ENCODE assay signal across 8 cellular contexts in genomic region chr3:173397161-173398110, GRCh38. TPM values are rescaled to one million over a fixed set of nuclear protein-coding genes. Genes with fewer than 3 reads are reported as not detected.
A peak's percentile ranks its signal among the peaks of the same experiment; 100 is the strongest.
DNase-seq lines count a peak whose midpoint lies in the region; ATAC-seq and TF ChIP-seq lines count a peak whose summit lies in the region.

Gene NLGN1, plus strand, starts transcription at chr3:173397744.

- peaks cover 11% of the 10 kb centered on the region for H3K27me3 ChIP-seq in CD8-positive, alpha-beta T cell (ENCODE audit: insufficient read depth, low read length)
- no peaks in the 10 kb centered on the region for H3K27me3 ChIP-seq in right lobe of liver

- 3% methylated on average over 45 of the region's 70 CpGs for WGBS in right lobe of liver (ENCODE audit: insufficient coverage, low coverage, low lambda C conversion rate, missing lambda C conversion rate)

- CTCF ChIA-PET in CD8-positive, alpha-beta T cell (lab: Charles Lee) = no interaction called here

- H3K4me1 ChIP-seq in CD8-positive, alpha-beta T cell (ENCODE audit: insufficient read depth, low read length) = peaks cover 18% of the 10 kb centered on the region
- H3K4me1 ChIP-seq in right lobe of liver = peaks cover 0 to 31% (median 0%) of the 10 kb centered on the region in 4 donors

- H3K27ac ChIP-seq in CD8-positive, alpha-beta T cell (ENCODE audit: low read depth, low read length) = no peak within 1 kb of the TSS
- H3K27ac ChIP-seq in right lobe of liver = no peak within 1 kb of the TSS

- no peak within 1 kb of the TSS for H3K4me3 ChIP-seq in CD8-positive, alpha-beta T cell (ENCODE audit: low read depth, low read length)
- H3K4me3 ChIP-seq in right lobe of liver = peak within 1 kb of the TSS; percentile 20 to 44 (median 23)

- peak within 1 kb of the TSS; percentile 60 for H3K4me3 Mint-ChIP-seq in CD8-positive, alpha-beta T cell
- peak within 1 kb of the TSS in 2 of 4 donors; percentile 71 to 86 for H3K4me3 Mint-ChIP-seq in IgD-negative memory B cell
- peak within 1 kb of the TSS; percentile 44 to 71 for H3K4me3 Mint-ChIP-seq in effector memory CD8-positive, alpha-beta T cell

- H3K27me3 Mint-ChIP-seq in CD8-positive, alpha-beta T cell (ENCODE audit: low read depth) = peaks cover 55% of the 10 kb centered on the region
- peaks cover 45% of the 10 kb centered on the region for H3K27me3 Mint-ChIP-seq in IgD-negative memory B cell
- peaks cover 39 to 42% of the 10 kb centered on the region in 2 donors for H3K27me3 Mint-ChIP-seq in effector memory CD8-positive, alpha-beta T cell

- intact Hi-C loops in CD8-positive, alpha-beta T cell (cut with DNase I, micrococcal nuclease) = no loop called here
- intact Hi-C loops in right lobe of liver (cut with DNase I) = no loop called here

- H3K27ac Mint-ChIP-seq in CD8-positive, alpha-beta T cell = no peak within 1 kb of the TSS
- peak within 1 kb of the TSS in 2 of 3 donors; percentile 57 to 59 for H3K27ac Mint-ChIP-seq in IgD-negative memory B cell
- H3K27ac Mint-ChIP-seq in effector memory CD8-positive, alpha-beta T cell = no peak within 1 kb of the TSS

- no peak for TF ChIP-seq CTCF in CD8-positive, alpha-beta T cell (IDR thresholded peaks at IDR 0.05)
- TF ChIP-seq CTCF in right lobe of liver (IDR thresholded peaks at IDR 0.05) = no peak

- H3K4me1 Mint-ChIP-seq in CD8-positive, alpha-beta T cell (ENCODE audit: low read depth) = peaks cover 30% of the 10 kb centered on the region
- peaks cover 6 to 17% (median 10%) of the 10 kb centered on the region in 3 donors for H3K4me1 Mint-ChIP-seq in IgD-negative memory B cell
- peaks cover 10% of the 10 kb centered on the region in 2 donors for H3K4me1 Mint-ChIP-seq in effector memory CD8-positive, alpha-beta T cell (ENCODE audit: low read depth in 2 of 2)

- POLR2A ChIA-PET in CD8-positive, alpha-beta T cell (lab: Charles Lee) = no interaction called here

- H3K9me3 Mint-ChIP-seq in CD8-positive, alpha-beta T cell = peaks cover 2% of the 10 kb centered on the region
- peaks cover 2 to 10% (median 5%) of the 10 kb centered on the region in 3 donors for H3K9me3 Mint-ChIP-seq in IgD-negative memory B cell
- peaks cover 0 to 5% of the 10 kb centered on the region in 2 donors for H3K9me3 Mint-ChIP-seq in effector memory CD8-positive, alpha-beta T cell

- ATAC-seq in CD8-positive, alpha-beta T cell = no peak
- no peak for ATAC-seq in effector memory CD8-positive, alpha-beta T cell (replicated peaks)
- peak; percentile 57 to 76 (median 68) for ATAC-seq in right lobe of liver
- no peak for ATAC-seq in stimulated activated naive CD8-positive, alpha-beta T cell treated with anti-CD3 and anti-CD28 coated beads, Interleukin-15, Interleukin-2, amounts not matched to agents 100 U/mL and 50 U/mL, for 24 hours

- no peak for DNase-seq in CD8-positive, alpha-beta T cell
- DNase-seq in SK-MEL-5 (ENCODE audit: low read depth, low spot score) (peak; percentile 68), right lobe of liver (peak in 2 of 3 donors; percentile 47 to 60), AML-193 (lab: John Stamatoyannopoulos, UW) (no peak)
- DNase-seq in effector memory CD8-positive, alpha-beta T cell = no peak
- DNase-seq in stimulated activated naive CD8-positive, alpha-beta T cell treated with anti-CD3 and anti-CD28 coated beads, Interleukin-15, Interleukin-2, amounts not matched to agents 100 U/mL and 50 U/mL, for 24 hours = peak; percentile 9
- no peak for DNase-seq in activated CD4-positive, CD25-positive, alpha-beta regulatory T cell treated with anti-CD3 and anti-CD28 coated beads, Interleukin-2, amount 50 U/mL, for 72 hours

- H3K36me3 Mint-ChIP-seq in CD8-positive, alpha-beta T cell = no peaks in the 10 kb centered on the region
- no peaks in the 10 kb centered on the region for H3K36me3 Mint-ChIP-seq in IgD-negative memory B cell
- no peaks in the 10 kb centered on the region for H3K36me3 Mint-ChIP-seq in effector memory CD8-positive, alpha-beta T cell (ENCODE audit: insufficient read depth)

- no peaks in the 10 kb centered on the region for H3K36me3 ChIP-seq in CD8-positive, alpha-beta T cell (ENCODE audit: insufficient read depth, low read length)
- no peaks in the 10 kb centered on the region for H3K36me3 ChIP-seq in right lobe of liver

- no peak for TF ChIP-seq POLR2A in right lobe of liver (IDR thresholded peaks at IDR 0.05)

- in situ Hi-C loops in SK-MEL-5 (cut with HindIII; ENCODE audit: low pct_unique_long_range_greater_than_20kb, low sequenced_read_pairs) = no loop called here

- no peaks in the 10 kb centered on the region for H3K9me3 ChIP-seq in CD8-positive, alpha-beta T cell (ENCODE audit: low read length)
- no peaks in the 10 kb centered on the region for H3K9me3 ChIP-seq in right lobe of liver

RNA-seq across cellular contexts. Expression of gene NLGN1, which starts in this region (rescaled TPM):
- not detected for total RNA-seq in CD8-positive, alpha-beta T cell
- polyA plus RNA-seq in IgD-negative memory B cell = not detected
- 31.6 and 35.2 TPM in 2 replicates for total RNA-seq in SK-MEL-5 (2014; rRNA removed; shearing (Covaris generic))
- polyA plus RNA-seq in SK-MEL-5 (2015; cell fraction: cytosol; rRNA removed) = 17.5 and 22.3 TPM in 2 replicates
- polyA plus RNA-seq in SK-MEL-5 (2015; cell fraction: nucleus; rRNA removed) = 6.8 and 8.6 TPM in 2 replicates
- under 1 TPM in 2 of 6 experiments, not detected in 4; 0.02 to 0.12 TPM for total RNA-seq in right lobe of liver

Comparison
In these comparisons a context has a peak if more than half of its experiments do, and no peak if none do; other contexts are left out.
1. RNA of gene NLGN1 (total RNA-seq): 31.6 to 35.2 TPM in SK-MEL-5; 0.02 to 0.12 TPM in right lobe of liver and not detected in CD8-positive, alpha-beta T cell; every median in the first group is over 10 times any median in the second.
2. Peak in DNase-seq, ATAC-seq and H3K4me3 ChIP-seq in right lobe of liver; RNA of the gene not detected or under 1 TPM.
3. DNase-seq: peak in SK-MEL-5 (single experiment) and stimulated activated naive CD8-positive, alpha-beta T cell treated with anti-CD3 and anti-CD28 coated beads, Interleukin-15, Interleukin-2, amounts not matched to agents 100 U/mL and 50 U/mL, for 24 hours (single experiment); none in CD8-positive, alpha-beta T cell (0 of 7), effector memory CD8-positive, alpha-beta T cell (0 of 3), AML-193 (0 of 2) and activated CD4-positive, CD25-positive, alpha-beta regulatory T cell treated with anti-CD3 and anti-CD28 coated beads, Interleukin-2, amount 50 U/mL, for 72 hours (single experiment).
4. H3K27ac Mint-ChIP-seq: peak in IgD-negative memory B cell (2 of 3); none in CD8-positive, alpha-beta T cell (single experiment) and effector memory CD8-positive, alpha-beta T cell (0 of 2).